9 cellular contexts compared by ENCODE assay signal in the genomic region with DNA sequence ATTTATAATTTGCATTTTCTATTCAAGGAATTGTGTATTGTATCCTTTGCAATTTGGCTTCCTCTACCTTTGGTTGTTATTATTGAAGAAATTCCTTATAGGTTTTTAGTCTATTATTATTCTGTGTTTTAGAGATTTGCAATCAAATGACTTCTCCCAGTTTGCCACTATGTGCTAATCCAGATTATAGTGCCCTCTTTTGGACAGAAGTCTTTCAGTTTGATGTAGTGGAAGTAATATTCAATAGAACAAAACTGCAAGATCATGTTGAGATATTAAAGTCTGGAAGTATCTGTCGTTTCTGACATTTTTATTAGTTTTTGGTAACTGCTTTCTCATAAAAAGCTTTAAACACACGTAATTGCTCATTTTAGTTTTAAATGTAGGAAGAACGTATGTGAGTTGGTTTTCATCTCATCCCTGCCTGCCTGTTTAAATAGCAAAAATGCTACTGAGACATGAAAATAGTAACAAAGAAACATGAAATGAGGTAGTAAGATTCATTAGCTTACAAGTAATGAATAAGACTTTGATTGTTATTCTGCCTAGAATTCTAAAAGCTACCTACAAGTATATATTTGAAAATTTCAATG.
DNase-seq lines count a peak whose midpoint lies in the region; ATAC-seq, FAIRE-seq and TF ChIP-seq lines count a peak whose summit lies in the region.
"Had no signal": no experiment of that assay in that cellular context is flagged by ENCODE, and none has a peak within 500 bp of the region (broad histone marks: within the 10 kb centered on the region; RNA-seq: fewer than 3 reads in every experiment).

No MANE protein-coding gene starts in this region.

- DNase-seq in Caki2 (ENCODE audit: low read depth) (peak; percentile 25), astrocyte of the spinal cord (ENCODE audit: low read depth, low spot score) (peak; percentile 57), myocyte (ENCODE audit: low read depth) (peak; percentile 47), HTR-8/SVneo (ENCODE audit: insufficient read length, low spot score) (no peak)
- DNase-seq: stimulated activated CD4-positive, alpha-beta T cell treated with anti-CD3 and anti-CD28 coated beads, Interleukin-4, amount 100 ng/mL, for 24 hours had no signal

- no peak for FAIRE-seq in HTR-8/SVneo (lab: Jason Lieb, UNC)

- TF ChIP-seq CTCF in LNCAP (IDR thresholded peaks at IDR 0.05), result peak; percentile 57
- TF ChIP-seq CTCF in astrocyte of the spinal cord (IDR thresholded peaks at IDR 0.05; ENCODE audit: low read depth, low read length), result peak; percentile 47

- in situ Hi-C loops in Caki2 (cut with HindIII; ENCODE audit: low pct_unique_long_range_greater_than_20kb, low sequenced_read_pairs) (loop anchor here (25.0 kb wide), 1 partner anchor 119 kb away; no protein-coding TSS in a partner anchor), astrocyte of the spinal cord (cut with HindIII; ENCODE audit: low sequenced_read_pairs) (no loop called here)

- no peak overlapping the region for H3K4me3 ChIP-seq in astrocyte of the spinal cord (ENCODE audit: low read depth, low read length)

- ATAC-seq in HG03457 (IDR thresholded peaks at IDR 0.05; ENCODE audit: unreplicated experiment) (no peak), GM18858 (IDR thresholded peaks at IDR 0.05; ENCODE audit: unreplicated experiment) (no peak), HG03521 (IDR thresholded peaks at IDR 0.05; ENCODE audit: unreplicated experiment) (no peak)
